In genomic region chr15:50344006-50344464, GRCh38 we compare ENCODE assay signal across 21 cellular contexts. TPM values are rescaled to one million over a fixed set of nuclear protein-coding genes. Genes with fewer than 3 reads are reported as not detected.
DNase-seq lines count a peak whose midpoint lies in the region; ATAC-seq, FAIRE-seq and TF ChIP-seq lines count a peak whose summit lies in the region.
"Had no signal": no experiment of that assay in that cellular context is flagged by ENCODE, and none has a peak within 500 bp of the region (broad histone marks: within the 10 kb centered on the region; RNA-seq: fewer than 3 reads in every experiment).

No MANE protein-coding gene starts in this region.

- no peak for TF ChIP-seq RAD21 in HepG2 (CRISPR knock-in tag; IDR thresholded peaks at IDR 0.05)

- no peaks in the 10 kb centered on the region; a peak in 2 of 5 replicates for H3K36me3 ChIP-seq in HepG2 (replicated peaks in 1 of 2; ENCODE audit: control insufficient read depth in 1 of 2, insufficient read depth in 2 of 2, low read length in 2 of 2)
- H3K36me3 ChIP-seq in naive thymus-derived CD4-positive, alpha-beta T cell (ENCODE audit: control insufficient read depth in 2 of 3, insufficient read depth in 3 of 3, low read length in 3 of 3): no peaks in the 10 kb centered on the region
- no peaks in the 10 kb centered on the region for H3K36me3 ChIP-seq in heart left ventricle
- H3K36me3 ChIP-seq: HAP-1 had no signal

- H3K4me1 ChIP-seq in HepG2 (ENCODE audit: insufficient read depth, low read length) (peaks cover 55% of the 10 kb centered on the region), heart left ventricle (peaks cover 0 to 30% (median 5%) of the 10 kb centered on the region in 12 donors)
- H3K4me1 ChIP-seq in naive thymus-derived CD4-positive, alpha-beta T cell (ENCODE audit: control insufficient read depth in 2 of 2, insufficient read depth in 2 of 2, low read length in 2 of 2): peaks cover 1 to 2% of the 10 kb centered on the region in 2 donors
- H3K4me1 ChIP-seq: HAP-1 had no signal

- ATAC-seq in HepG2 (peak; percentile 98), heart left ventricle (no peak), GM18502 (IDR thresholded peaks at IDR 0.05; ENCODE audit: poor library complexity, unreplicated experiment) (no peak)
- no peak for ATAC-seq in naive thymus-derived CD4-positive, alpha-beta T cell

- H3K4me1 Mint-ChIP-seq in naive thymus-derived CD4-positive, alpha-beta T cell: peaks cover 17 to 58% (median 33%) of the 10 kb centered on the region in 7 donors

- H3K36me3 Mint-ChIP-seq in naive thymus-derived CD4-positive, alpha-beta T cell: peaks cover 0 to 20% (median 9%) of the 10 kb centered on the region in 5 donors

- in situ Hi-C loops in HepG2 (cut with HindIII; ENCODE audit: extremely low pct_ligation_motif_present, low pct_unique_long_range_greater_than_20kb): no loop called here

- H3K9ac ChIP-seq in HepG2 (ENCODE audit: insufficient read depth, low read depth, low read length): peak overlapping the region; percentile 48

- H3K27ac ChIP-seq in 22Rv1 (0 out of 2 replicates have a peak overlapping the region, but pooled peaks have one; percentile 14), HepG2 (ENCODE audit: extremely low read length, insufficient read depth, low read length) (peak overlapping the region; percentile 72), heart left ventricle (no peak overlapping the region)
- no peak overlapping the region for H3K27ac ChIP-seq in naive thymus-derived CD4-positive, alpha-beta T cell (ENCODE audit: low read depth, low read length)

- WGBS in HepG2 (ENCODE audit: low lambda C conversion rate): under 1% methylated on average over 3 of the region's 3 CpGs
- 86 to 94% (median 90%) methylated on average over 3 of the region's 3 CpGs for WGBS in heart left ventricle, 4 donors

- TF ChIP-seq CTCF in 22Rv1 (IDR thresholded peaks at IDR 0.05): no peak
- TF ChIP-seq CTCF in epithelial cell of esophagus (IDR thresholded peaks at IDR 0.05; ENCODE audit: insufficient read depth, low read depth, low read length, missing control alignments): no peak
- TF ChIP-seq CTCF in HepG2 (CRISPR knock-in tag; IDR thresholded peaks at IDR 0.05): no peak
- no peak for TF ChIP-seq CTCF in heart left ventricle (IDR thresholded peaks at IDR 0.05)

- H3K27me3 Mint-ChIP-seq in naive thymus-derived CD4-positive, alpha-beta T cell: no peaks in the 10 kb centered on the region
- H3K27me3 Mint-ChIP-seq: B cell; CD4-positive, alpha-beta T cell had no signal

- FAIRE-seq in HepG2 (lab: Jason Lieb, UNC): peak; percentile 60
- FAIRE-seq: D721Med, G401.6, GM12891, H1, HTR-8/SVneo had no signal

- TF ChIP-seq POLR2A in HepG2 (IDR thresholded peaks at IDR 0.05; ENCODE audit: insufficient read depth in 1 of 2, low read depth in 2 of 2, low read length in 2 of 2) (no peak), heart left ventricle (IDR thresholded peaks at IDR 0.05) (no peak)

- DNase-seq in epithelial cell of esophagus (ENCODE audit: low read depth) (peak; percentile 13), HepG2 (ENCODE audit: low spot score) (peak; percentile 88), Ammon's horn (ENCODE audit: low spot score) (no peak), heart left ventricle (no peak)
- DNase-seq in naive thymus-derived CD4-positive, alpha-beta T cell: no peak
- DNase-seq in stimulated activated CD4-positive, alpha-beta T cell treated with anti-CD3 and anti-CD28 coated beads, Interleukin-15, amount 100 ng/mL, for 24 hours: no peak
- DNase-seq: ACHN; C1 segment of cervical spinal cord; CD4-positive, alpha-beta T cell; DMS153; DMS79 treated with DMSO at 0.1 percent for 48 hours; EL had no signal

- no peak overlapping the region for H3K4me3 ChIP-seq in epithelial cell of esophagus (ENCODE audit: low read length)
- H3K4me3 ChIP-seq in HepG2 (replicated peaks in 1 of 3; ENCODE audit: insufficient read depth in 1 of 3, low read depth in 2 of 3, low read length in 3 of 3): peak overlapping the region in 1 of 3 experiments; percentile 39; a peak in 3 of 6 replicates
- no peak overlapping the region for H3K4me3 ChIP-seq in naive thymus-derived CD4-positive, alpha-beta T cell (ENCODE audit: low read length)
- H3K4me3 ChIP-seq in heart left ventricle: no peak overlapping the region
- H3K4me3 ChIP-seq: HAP-1 had no signal

- H3K4me3 Mint-ChIP-seq in naive thymus-derived CD4-positive, alpha-beta T cell: no peak overlapping the region
- H3K4me3 Mint-ChIP-seq: B cell; CD4-positive, alpha-beta T cell had no signal

- no peaks in the 10 kb centered on the region for H3K9me3 ChIP-seq in HepG2 (ENCODE audit: low read length)
- H3K9me3 ChIP-seq in naive thymus-derived CD4-positive, alpha-beta T cell (ENCODE audit: control insufficient read depth in 2 of 3, low read length in 3 of 3): no peaks in the 10 kb centered on the region
- H3K9me3 ChIP-seq in heart left ventricle: no peaks in the 10 kb centered on the region
- H3K9me3 ChIP-seq: HAP-1 had no signal

- CTCF ChIA-PET in HepG2 (lab: Yijun Ruan, JAX; ENCODE audit: low intra/inter-chr PET ratio, low total read pairs): no interaction called here
- CTCF ChIA-PET in naive thymus-derived CD4-positive, alpha-beta T cell (lab: Charles Lee): no interaction called here

- POLR2A ChIA-PET in HepG2 (lab: Yijun Ruan, JAX): interaction anchor here (1.2 to 4.6 kb wide), 3 partner anchors 11 to 79 kb away, joined by 3 to 74 read pairs (median 4); partner anchors contain the start of gene GABPB1
- POLR2A ChIA-PET in naive thymus-derived CD4-positive, alpha-beta T cell (lab: Charles Lee): interaction anchor here (0.9 to 1.9 kb wide), 2 partner anchors 11 to 1298 kb away, joined by 4 to 9 read pairs; partner anchors contain the start of genes GABPB1 and SECISBP2L

- no peaks in the 10 kb centered on the region for H4K20me1 ChIP-seq in HepG2 (ENCODE audit: insufficient read depth, low read length)

- H2AFZ ChIP-seq in HepG2 (ENCODE audit: low read length): no peak overlapping the region

- intact Hi-C loops in HepG2 (cut with micrococcal nuclease; ENCODE audit: unreplicated experiment): loop anchor here (1.0 kb wide), 1 partner anchor 9 kb away; no protein-coding TSS in a partner anchor
- intact Hi-C loops in naive thymus-derived CD4-positive, alpha-beta T cell (cut with micrococcal nuclease): no loop called here
- intact Hi-C loops in heart left ventricle (cut with DNase I): no loop called here

- H3K27me3 ChIP-seq in HepG2 (ENCODE audit: control insufficient read depth in 1 of 2, insufficient read depth in 2 of 2, low read length in 2 of 2): no peaks in the 10 kb centered on the region
- H3K27me3 ChIP-seq in naive thymus-derived CD4-positive, alpha-beta T cell (ENCODE audit: control insufficient read depth in 2 of 2, insufficient read depth in 2 of 2, low read length in 2 of 2): no peaks in the 10 kb centered on the region
- no peaks in the 10 kb centered on the region for H3K27me3 ChIP-seq in heart left ventricle

- H3K79me2 ChIP-seq in HepG2 (ENCODE audit: insufficient read depth, low read length): peaks cover 56% of the 10 kb centered on the region

- no TSS peak for BruUV-seq in HepG2 (replicated peaks; lab: Mats Ljungman, UMichigan)

- peak overlapping the region in 5 of 9 donors; percentile 4 to 39 (median 33) for H3K27ac Mint-ChIP-seq in naive thymus-derived CD4-positive, alpha-beta T cell
- H3K27ac Mint-ChIP-seq: B cell; CD4-positive, alpha-beta T cell had no signal

- TF ChIP-seq EP300 in HepG2 (IDR thresholded peaks at IDR 0.05; ENCODE audit: low read depth in 2 of 2, low read length in 2 of 2) (peak in 1 of 2 experiments; percentile 63; a peak in 1 of 4 replicates), HepG2 (CRISPR knock-in tag; IDR thresholded peaks at IDR 0.05; ENCODE audit: borderline replicate concordance) (peak; percentile 22; the same call in 1 of the 2 replicates)

- peak overlapping the region; percentile 67 for H3K4me2 ChIP-seq in HepG2 (ENCODE audit: low read depth, low read length)

- no peaks in the 10 kb centered on the region for H3K9me3 Mint-ChIP-seq in naive thymus-derived CD4-positive, alpha-beta T cell
- H3K9me3 Mint-ChIP-seq: CD4-positive, alpha-beta T cell had no signal

TF ChIP-seq in HepG2, 621 proteins besides CTCF, POLR2A, EP300 and RAD21 (continues in another document):
- TF ChIP-seq MXD4 (CRISPR knock-in tag; IDR thresholded peaks at IDR 0.05): 0 out of 2 replicates have a peak, but pooled peaks have one; percentile 23

RNA-seq across cellular contexts. Expression of gene GABPB1, which starts 11.0 kb away (rescaled TPM):
- total RNA-seq in HepG2 (2016; rRNA removed; fragmentation: Illumina TruSeq; extraction: Trizol) (39.5 and 50.8 TPM in 2 replicates), heart left ventricle (10 to 100 TPM in 3 of 9 donors, 1 to 10 TPM in 6; 7.0 to 14.2 (median 9.6) TPM)
- total RNA-seq in HepG2 (2016; cell fraction: cytosol; rRNA removed; fragmentation: Illumina TruSeq; extraction: Trizol; ENCODE audit: low read depth): 20.3 and 21.4 TPM in 2 replicates
- total RNA-seq in HepG2 (2016; cell fraction: insoluble cytoplasmic fraction; rRNA removed; fragmentation: Illumina TruSeq; extraction: Trizol): 39.6 and 53.8 TPM in 2 replicates
- 21.1 and 26.8 TPM in 2 replicates for total RNA-seq in HepG2 (2016; cell fraction: membrane; rRNA removed; fragmentation: Illumina TruSeq; extraction: Trizol)
- total RNA-seq in HepG2 (2016; cell fraction: nucleus; rRNA removed; fragmentation: Illumina TruSeq; extraction: Trizol): 26.7 and 32.6 TPM in 2 replicates
- polyA plus RNA-seq in HepG2 (2011; rRNA removed) (17.3 and 17.5 TPM in 2 replicates), heart left ventricle (1 to 10 TPM; 3.6 to 9.8 TPM)
- 14.7 and 16.5 TPM in 2 replicates for polyA plus RNA-seq in HepG2 (2011; cell fraction: cytosol; rRNA removed)
- polyA plus RNA-seq in HepG2 (2011; cell fraction: nucleus; rRNA removed): 13.3 and 13.7 TPM in 2 replicates
- polyA plus RNA-seq in HepG2 (2012): 16.1 and 16.5 TPM in 2 replicates
- polyA plus RNA-seq in HepG2 (2016; cell fraction: cytosol; fragmentation: Illumina TruSeq; extraction: Trizol; ENCODE audit: low read depth): 4.0 and 4.5 TPM in 2 replicates
- polyA plus RNA-seq in HepG2 (2016; cell fraction: insoluble cytoplasmic fraction; fragmentation: Illumina TruSeq; extraction: Trizol; ENCODE audit: low read depth): 41.6 and 42.3 TPM in 2 replicates
- polyA plus RNA-seq in HepG2 (2016; cell fraction: membrane; fragmentation: Illumina TruSeq; extraction: Trizol; ENCODE audit: low read depth): 7.4 and 10.3 TPM in 2 replicates
- polyA plus RNA-seq in HepG2 (2016; cell fraction: nucleus; fragmentation: Illumina TruSeq; extraction: Trizol; ENCODE audit: insufficient read depth, low read depth): 29.3 and 31.2 TPM in 2 replicates
- 18.7 and 35.6 TPM in 2 replicates for polyA minus RNA-seq in HepG2 (2011; rRNA and poly(A)+ RNA removed; ENCODE audit: low replicate concordance)
- polyA minus RNA-seq in HepG2 (2011; cell fraction: cytosol; rRNA and poly(A)+ RNA removed): 16.2 and 16.9 TPM in 2 replicates
- 26.9 and 28.7 TPM in 2 replicates for polyA minus RNA-seq in HepG2 (2011; cell fraction: nucleus; rRNA and poly(A)+ RNA removed)
- 10 to 100 TPM; 14.7 to 42.7 (median 16.8) TPM for total RNA-seq in naive thymus-derived CD4-positive, alpha-beta T cell
- 10 to 100 TPM; 21.6 to 29.6 TPM for polyA plus RNA-seq in naive thymus-derived CD4-positive, alpha-beta T cell

Comparison
In these comparisons a context has a peak if more than half of its experiments do, and no peak if none do; other contexts are left out.
1. H3K27ac ChIP-seq: peak in 22Rv1 (single experiment) and HepG2 (single experiment); none in naive thymus-derived CD4-positive, alpha-beta T cell (single experiment) and heart left ventricle (0 of 12).
2. DNase-seq: peak in epithelial cell of esophagus (single experiment) and HepG2 (single experiment); none in naive thymus-derived CD4-positive, alpha-beta T cell (0 of 9), stimulated activated CD4-positive, alpha-beta T cell treated with anti-CD3 and anti-CD28 coated beads, Interleukin-15, amount 100 ng/mL, for 24 hours (single experiment), Ammon's horn (single experiment) and heart left ventricle (0 of 5).